ENCODE assay signal across 1 cellular context in genomic region chr17:48717367-48718161, GRCh38.
TF ChIP-seq lines count a peak whose summit lies in the region.

No MANE protein-coding gene starts in this region.

TF ChIP-seq in A549, 52 proteins besides CTCF, POLR2A, EP300 and RAD21:
- TF ChIP-seq HES2 (IDR thresholded peaks at IDR 0.05) (no peak), REST (IDR thresholded peaks at IDR 0.05) (no peak), RARB (CRISPR knock-in tag; IDR thresholded peaks at IDR 0.05) (no peak), HMGXB4 (CRISPR knock-in tag; IDR thresholded peaks at IDR 0.05; ENCODE audit: borderline replicate concordance) (no peak), POLR2AphosphoS2 (conservative IDR thresholded peaks at IDR 0.05; ENCODE audit: low read length) (no peak), NFE2L2 (conservative IDR thresholded peaks at IDR 0.05; ENCODE audit: low read length) (no peak), ELK1 (IDR thresholded peaks at IDR 0.05; ENCODE audit: low read depth, low read length) (no peak), HOXB13 (CRISPR knock-in tag; IDR thresholded peaks at IDR 0.05; ENCODE audit: low read depth) (no peak), CHD2 (IDR thresholded peaks at IDR 0.05; ENCODE audit: low read length, partially characterized antibody) (no peak), ATOH8 (CRISPR knock-in tag; IDR thresholded peaks at IDR 0.05; ENCODE audit: low read depth) (no peak), BHLHE40 (IDR thresholded peaks at IDR 0.05; ENCODE audit: low read depth, low read length) (no peak), USF2 (IDR thresholded peaks at IDR 0.05) (no peak), TFCP2L1 (CRISPR knock-in tag; IDR thresholded peaks at IDR 0.05) (no peak)
